ENCODE assay signal across 8 cellular contexts in genomic region chr2:68837164-68837860, GRCh38. TPM values are rescaled to one million over a fixed set of nuclear protein-coding genes. Genes with fewer than 3 reads are reported as not detected.
A peak's percentile ranks its signal among the peaks of the same experiment; 100 is the strongest.
DNase-seq lines count a peak whose midpoint lies in the region; ATAC-seq and TF ChIP-seq lines count a peak whose summit lies in the region.

No MANE protein-coding gene starts in this region.

- H3K27ac Mint-ChIP-seq in CD14-positive monocyte: peak overlapping the region; percentile 80 to 99 (median 89)
- peak overlapping the region; percentile 74 for H3K27ac Mint-ChIP-seq in activated B cell treated with CpG ODN at 0.5 μM for 24 hours
- no peak overlapping the region for H3K27ac Mint-ChIP-seq in central memory CD8-positive, alpha-beta T cell (ENCODE audit: low read depth)
- H3K27ac Mint-ChIP-seq in memory B cell: no peak overlapping the region
- peak overlapping the region; percentile 48 for H3K27ac Mint-ChIP-seq in stimulated activated effector memory CD8-positive, alpha-beta T cell treated with anti-CD3 and anti-CD28 coated beads, Interleukin-12 subunit alpha, Interleukin-12 subunit beta, amount 100 ng/mL, for 72 hours

- POLR2A ChIA-PET in activated B cell treated with CpG ODN at 0.5 μM for 24 hours (lab: Charles Lee): interaction anchor here (1.0 to 8.9 kb wide), 7 partner anchors 27 to 86 kb away, joined by 3 to 156 read pairs (median 27); no protein-coding TSS in a partner anchor

- H3K4me3 Mint-ChIP-seq in CD14-positive monocyte: peak overlapping the region in 1 of 2 donors; percentile 12
- H3K4me3 Mint-ChIP-seq in activated B cell treated with CpG ODN at 0.5 μM for 24 hours: no peak overlapping the region
- H3K4me3 Mint-ChIP-seq in central memory CD8-positive, alpha-beta T cell: no peak overlapping the region
- H3K4me3 Mint-ChIP-seq in memory B cell: peak overlapping the region; percentile 34
- no peak overlapping the region for H3K4me3 Mint-ChIP-seq in stimulated activated effector memory CD8-positive, alpha-beta T cell treated with anti-CD3 and anti-CD28 coated beads, Interleukin-12 subunit alpha, Interleukin-12 subunit beta, amount 100 ng/mL, for 72 hours

- intact Hi-C loops in CD14-positive monocyte (cut with micrococcal nuclease) (loop anchor here (5.0 kb wide), 4 partner anchors 70 to 90 kb away; no protein-coding TSS in a partner anchor), activated B cell treated with CpG ODN at 0.5 μM for 24 hours (cut with micrococcal nuclease) (loop anchor here (1.0 to 10.0 kb wide), 4 partner anchors 71 to 453 kb away; no protein-coding TSS in a partner anchor)

- H3K9me3 Mint-ChIP-seq in CD14-positive monocyte (peaks cover 0 to 6% (median 0%) of the 10 kb centered on the region in 7 donors), activated B cell treated with CpG ODN at 0.5 μM for 24 hours (no peaks in the 10 kb centered on the region), memory B cell (no peaks in the 10 kb centered on the region)
- no peaks in the 10 kb centered on the region for H3K9me3 Mint-ChIP-seq in central memory CD8-positive, alpha-beta T cell
- H3K9me3 Mint-ChIP-seq in stimulated activated effector memory CD8-positive, alpha-beta T cell treated with anti-CD3 and anti-CD28 coated beads, Interleukin-12 subunit alpha, Interleukin-12 subunit beta, amount 100 ng/mL, for 72 hours: no peaks in the 10 kb centered on the region

- H3K4me1 Mint-ChIP-seq in CD14-positive monocyte: peaks cover 51% of the 10 kb centered on the region
- peaks cover 57% of the 10 kb centered on the region for H3K4me1 Mint-ChIP-seq in activated B cell treated with CpG ODN at 0.5 μM for 24 hours
- H3K4me1 Mint-ChIP-seq in central memory CD8-positive, alpha-beta T cell: peaks cover 14% of the 10 kb centered on the region
- H3K4me1 Mint-ChIP-seq in memory B cell: peaks cover 34% of the 10 kb centered on the region
- H3K4me1 Mint-ChIP-seq in stimulated activated effector memory CD8-positive, alpha-beta T cell treated with anti-CD3 and anti-CD28 coated beads, Interleukin-12 subunit alpha, Interleukin-12 subunit beta, amount 100 ng/mL, for 72 hours: peaks cover 24% of the 10 kb centered on the region

- H3K36me3 Mint-ChIP-seq in CD14-positive monocyte (no peaks in the 10 kb centered on the region), activated B cell treated with CpG ODN at 0.5 μM for 24 hours (ENCODE audit: low read depth) (no peaks in the 10 kb centered on the region), memory B cell (no peaks in the 10 kb centered on the region)
- H3K36me3 Mint-ChIP-seq in central memory CD8-positive, alpha-beta T cell (ENCODE audit: insufficient read depth): no peaks in the 10 kb centered on the region
- H3K36me3 Mint-ChIP-seq in stimulated activated effector memory CD8-positive, alpha-beta T cell treated with anti-CD3 and anti-CD28 coated beads, Interleukin-12 subunit alpha, Interleukin-12 subunit beta, amount 100 ng/mL, for 72 hours: no peaks in the 10 kb centered on the region

- CTCF ChIA-PET in activated B cell treated with CpG ODN at 0.5 μM for 24 hours (lab: Charles Lee): interaction anchor here (0.8 to 2.7 kb wide), 15 partner anchors 8 to 373 kb away, joined by 3 to 29 read pairs (median 5); no protein-coding TSS in a partner anchor

- ATAC-seq in HG03432 (IDR thresholded peaks at IDR 0.05; ENCODE audit: unreplicated experiment): peak; percentile 34
- peak; percentile 33 for ATAC-seq in activated B cell treated with CpG ODN at 0.5 μM for 24 hours (ENCODE audit: low read depth)
- no peak for ATAC-seq in central memory CD8-positive, alpha-beta T cell (replicated peaks; ENCODE audit: extremely low read depth, poor library complexity, severe bottlenecking)
- ATAC-seq in memory B cell (ENCODE audit: low read depth): peak; percentile 54
- no peak for ATAC-seq in stimulated activated effector memory CD8-positive, alpha-beta T cell treated with anti-CD3 and anti-CD28 coated beads, Interleukin-12 subunit alpha, Interleukin-12 subunit beta, amount 100 ng/mL, for 72 hours
- no peak for ATAC-seq in GM19395 (IDR thresholded peaks at IDR 0.05; ENCODE audit: unreplicated experiment)

- TF ChIP-seq CTCF in CD14-positive monocyte (IDR thresholded peaks at IDR 0.05): peak; percentile 88
- TF ChIP-seq CTCF in activated B cell treated with CpG ODN at 0.5 μM for 24 hours (IDR thresholded peaks at IDR 0.05): no peak

- DNase-seq in CD14-positive monocyte (ENCODE audit: low spot score): peak; percentile 82
- DNase-seq in activated B cell treated with CpG ODN at 0.5 μM for 24 hours: peak; percentile 53
- DNase-seq in central memory CD8-positive, alpha-beta T cell (ENCODE audit: low spot score in 2 of 2): peak; percentile 20 to 40
- DNase-seq in memory B cell (ENCODE audit: low spot score in 2 of 2): peak; percentile 61 to 62
- peak in 1 of 2 donors; percentile 65 for DNase-seq in stimulated activated effector memory CD8-positive, alpha-beta T cell treated with anti-CD3 and anti-CD28 coated beads, Interleukin-12 subunit alpha, Interleukin-12 subunit beta, amount 100 ng/mL, for 72 hours (ENCODE audit: low spot score in 2 of 2)
- no peak for DNase-seq in NCI-H1694 (lab: John Stamatoyannopoulos, UW)

- no peaks in the 10 kb centered on the region for H3K27me3 Mint-ChIP-seq in CD14-positive monocyte (ENCODE audit: low read depth in 3 of 3)
- no peaks in the 10 kb centered on the region for H3K27me3 Mint-ChIP-seq in activated B cell treated with CpG ODN at 0.5 μM for 24 hours
- H3K27me3 Mint-ChIP-seq in central memory CD8-positive, alpha-beta T cell: no peaks in the 10 kb centered on the region
- H3K27me3 Mint-ChIP-seq in memory B cell: no peaks in the 10 kb centered on the region

RNA-seq across cellular contexts. Expression of gene BMP10, which starts 33.9 kb away (rescaled TPM):
- not detected for polyA plus RNA-seq in CD14-positive monocyte
- not detected in 2 replicates for total RNA-seq in activated B cell treated with CpG ODN at 0.5 μM for 24 hours

Comparison
In these comparisons a context has a peak if more than half of its experiments do, and no peak if none do; other contexts are left out.
1. H3K27ac Mint-ChIP-seq: peak in CD14-positive monocyte (7 of 7), activated B cell treated with CpG ODN at 0.5 μM for 24 hours (single experiment) and stimulated activated effector memory CD8-positive, alpha-beta T cell treated with anti-CD3 and anti-CD28 coated beads, Interleukin-12 subunit alpha, Interleukin-12 subunit beta, amount 100 ng/mL, for 72 hours (single experiment); none in central memory CD8-positive, alpha-beta T cell (single experiment) and memory B cell (single experiment).
2. ATAC-seq: peak in HG03432 (single experiment), activated B cell treated with CpG ODN at 0.5 μM for 24 hours (single experiment) and memory B cell (single experiment); none in central memory CD8-positive, alpha-beta T cell (single experiment), stimulated activated effector memory CD8-positive, alpha-beta T cell treated with anti-CD3 and anti-CD28 coated beads, Interleukin-12 subunit alpha, Interleukin-12 subunit beta, amount 100 ng/mL, for 72 hours (single experiment) and GM19395 (single experiment).